Comparison of ENCODE assay signal across 9 cellular contexts in genomic region chr1:11073398-11073797, GRCh38. TPM values are rescaled to one million over a fixed set of nuclear protein-coding genes. Genes with fewer than 3 reads are reported as not detected.
DNase-seq lines count a peak whose midpoint lies in the region; ATAC-seq and TF ChIP-seq lines count a peak whose summit lies in the region.
"Not testable (repeated sequence)": the region's sequence is repeated elsewhere in the genome, so short reads cannot be mapped to it uniquely, and the experiment has no call there.
"Had no signal": no experiment of that assay in that cellular context is flagged by ENCODE, and none has a peak within 500 bp of the region (broad histone marks: within the 10 kb centered on the region; RNA-seq: fewer than 3 reads in every experiment).

No MANE protein-coding gene starts in this region.

- not testable (repeated sequence) for H4K20me1 ChIP-seq in OCI-LY7 (ENCODE audit: insufficient read depth, low read length)

- H3K4me3 Mint-ChIP-seq in activated CD8-positive, alpha-beta T cell treated with anti-CD3 and anti-CD28 coated beads for 36 hours; activated naive CD4-positive, alpha-beta T cell treated with anti-CD3 and anti-CD28 coated beads for 36 hours: not testable (repeated sequence)

- not testable (repeated sequence) for BruUV-seq in OCI-LY7 (replicated peaks; lab: Mats Ljungman, UMichigan)

- H3K4me1 ChIP-seq in OCI-LY7 (ENCODE audit: insufficient read depth, low read length, poor library complexity, severe bottlenecking) = peaks cover 19% of the 10 kb centered on the region

- H3K79me2 ChIP-seq in OCI-LY7 (ENCODE audit: insufficient read depth, low read depth, low read length) = not testable (repeated sequence)

- not testable (repeated sequence) for ATAC-seq in activated CD8-positive, alpha-beta T cell treated with anti-CD3 and anti-CD28 coated beads for 36 hours

- H3K9me3 ChIP-seq in OCI-LY7 (ENCODE audit: low read length) = not testable (repeated sequence)

- H3K27ac ChIP-seq in OCI-LY7 (ENCODE audit: low read depth, low read length, poor library complexity, severe bottlenecking) = peak overlapping the region; percentile 27

- H3K9me3 Mint-ChIP-seq in activated CD8-positive, alpha-beta T cell treated with anti-CD3 and anti-CD28 coated beads for 36 hours; activated naive CD4-positive, alpha-beta T cell treated with anti-CD3 and anti-CD28 coated beads for 36 hours: not testable (repeated sequence)

- CTCF ChIA-PET in GM10248 (lab: Yijun Ruan, JAX) = interaction anchor here (1.1 to 6.7 kb wide), 7 partner anchors 11 to 591 kb away, joined by 3 to 52 read pairs (median 4); partner anchors contain the start of genes FBXO6 and SRM
- CTCF ChIA-PET in OCI-LY7 (lab: Charles Lee; ENCODE audit: unreplicated experiment) = interaction anchor here (1.9 kb wide), 1 partner anchor 36 kb away, joined by 4 read pairs; no protein-coding TSS in a partner anchor
- CTCF ChIA-PET in activated CD8-positive, alpha-beta T cell treated with anti-CD3 and anti-CD28 coated beads for 36 hours (lab: Charles Lee) = interaction anchor here (1.0 to 4.8 kb wide), 3 partner anchors 12 to 39 kb away, joined by 3 to 31 read pairs (median 4); no protein-coding TSS in a partner anchor
- CTCF ChIA-PET in activated naive CD4-positive, alpha-beta T cell treated with anti-CD3 and anti-CD28 coated beads for 36 hours (lab: Charles Lee) = interaction anchor here (1.2 to 4.8 kb wide), 2 partner anchors 14 to 36 kb away, joined by 4 to 25 read pairs; no protein-coding TSS in a partner anchor

- H3K4me3 ChIP-seq in OCI-LY7 (ENCODE audit: low read depth, low read length, poor library complexity, severe bottlenecking) = not testable (repeated sequence)

- H3K27me3 Mint-ChIP-seq in activated CD8-positive, alpha-beta T cell treated with anti-CD3 and anti-CD28 coated beads for 36 hours; activated naive CD4-positive, alpha-beta T cell treated with anti-CD3 and anti-CD28 coated beads for 36 hours (ENCODE audit: low read depth): not testable (repeated sequence)

- DNase-seq in GM10248 (ENCODE audit: extremely low spot score) (peak; percentile 58), GM20000 (ENCODE audit: low spot score) (peak; percentile 52), posterior vena cava (ENCODE audit: low spot score) (peak; percentile 9)
- not testable (repeated sequence) for DNase-seq in OCI-LY7 (ENCODE audit: low spot score); activated CD8-positive, alpha-beta T cell treated with anti-CD3 and anti-CD28 coated beads for 36 hours
- DNase-seq in activated naive CD4-positive, alpha-beta T cell treated with anti-CD3 and anti-CD28 coated beads for 36 hours = peak; percentile 22

- TF ChIP-seq CTCF in GM10248 (IDR thresholded peaks at IDR 0.05; ENCODE audit: control extremely low read depth, extremely low read depth, low read depth, missing control alignments); GM20000 (IDR thresholded peaks at IDR 0.05; ENCODE audit: extremely low read depth, missing control alignments); OCI-LY7 (conservative IDR thresholded peaks at IDR 0.05; ENCODE audit: low read length); activated CD8-positive, alpha-beta T cell treated with anti-CD3 and anti-CD28 coated beads for 36 hours (IDR thresholded peaks at IDR 0.05): not testable (repeated sequence)

- H3K36me3 Mint-ChIP-seq in activated CD8-positive, alpha-beta T cell treated with anti-CD3 and anti-CD28 coated beads for 36 hours (ENCODE audit: low read depth) = peaks cover 57% of the 10 kb centered on the region
- peaks cover 45% of the 10 kb centered on the region for H3K36me3 Mint-ChIP-seq in activated naive CD4-positive, alpha-beta T cell treated with anti-CD3 and anti-CD28 coated beads for 36 hours (ENCODE audit: low read depth)

- H3K4me1 Mint-ChIP-seq in activated CD8-positive, alpha-beta T cell treated with anti-CD3 and anti-CD28 coated beads for 36 hours (ENCODE audit: low read depth) = peaks cover 19% of the 10 kb centered on the region
- not testable (repeated sequence) for H3K4me1 Mint-ChIP-seq in activated naive CD4-positive, alpha-beta T cell treated with anti-CD3 and anti-CD28 coated beads for 36 hours (ENCODE audit: low read depth)

- H3K27ac Mint-ChIP-seq in activated CD8-positive, alpha-beta T cell treated with anti-CD3 and anti-CD28 coated beads for 36 hours = peak overlapping the region; percentile 46
- not testable (repeated sequence) for H3K27ac Mint-ChIP-seq in activated naive CD4-positive, alpha-beta T cell treated with anti-CD3 and anti-CD28 coated beads for 36 hours

- H3K36me3 ChIP-seq in OCI-LY7 (ENCODE audit: insufficient read depth, low read length) = peaks cover 95% of the 10 kb centered on the region

- intact Hi-C loops in OCI-LY7 (cut with micrococcal nuclease; ENCODE audit: unreplicated experiment); activated naive CD4-positive, alpha-beta T cell treated with anti-CD3 and anti-CD28 coated beads for 36 hours (cut with micrococcal nuclease); posterior vena cava (cut with DNase I): not testable (repeated sequence)
- intact Hi-C loops in activated CD8-positive, alpha-beta T cell treated with anti-CD3 and anti-CD28 coated beads for 36 hours (cut with micrococcal nuclease) = loop anchor here (5.0 kb wide), 1 partner anchor 36 kb away; no protein-coding TSS in a partner anchor

- POLR2A ChIA-PET in GM10248 (lab: Yijun Ruan, JAX) = interaction anchor here (0.6 to 1.0 kb wide), 2 partner anchors 36 to 159 kb away, joined by 3 to 4 read pairs; no protein-coding TSS in a partner anchor
- POLR2A ChIA-PET in OCI-LY7 (lab: Charles Lee) = not testable (repeated sequence)
- POLR2A ChIA-PET in activated CD8-positive, alpha-beta T cell treated with anti-CD3 and anti-CD28 coated beads for 36 hours (lab: Charles Lee) = interaction anchor here (0.8 to 0.9 kb wide), 3 partner anchors 8 to 26 kb away, joined by 3 to 4 read pairs (median 3); partner anchors contain the start of gene EXOSC10

- H3K4me2 ChIP-seq in OCI-LY7 (ENCODE audit: low read length) = not testable (repeated sequence)

- H3K9me2 ChIP-seq in OCI-LY7 (ENCODE audit: insufficient read depth, low read length) = not testable (repeated sequence)

- H2AFZ ChIP-seq in OCI-LY7 (ENCODE audit: low read length) = not testable (repeated sequence)

RNA-seq across cellular contexts. Expression of gene SRM, which starts 13.6 kb away (rescaled TPM):
- 52.4 and 65.2 TPM in 2 replicates for total RNA-seq in OCI-LY7 (2014; rRNA removed; shearing (Covaris generic))
- total RNA-seq in OCI-LY7 (2022) = 185 and 208 TPM in 2 replicates
- 100 to 1,000 TPM; 240 TPM for total RNA-seq in activated CD8-positive, alpha-beta T cell treated with anti-CD3 and anti-CD28 coated beads for 36 hours
- 100 to 1,000 TPM; 207 to 222 TPM for total RNA-seq in activated naive CD4-positive, alpha-beta T cell treated with anti-CD3 and anti-CD28 coated beads for 36 hours
- total RNA-seq in posterior vena cava = 10 to 100 TPM; 74.2 to 76.6 TPM

RNA-seq across cellular contexts. Expression of gene EXOSC10, which starts 26.3 kb away (rescaled TPM):
- total RNA-seq in OCI-LY7 (2014; rRNA removed; shearing (Covaris generic)) = 75.1 and 117 TPM in 2 replicates
- total RNA-seq in OCI-LY7 (2022) (91.9 and 95.1 TPM in 2 replicates), posterior vena cava (10 to 100 TPM; 40.9 to 43.4 TPM)
- total RNA-seq in activated CD8-positive, alpha-beta T cell treated with anti-CD3 and anti-CD28 coated beads for 36 hours = 10 to 100 TPM; 66.6 to 69.8 TPM
- total RNA-seq in activated naive CD4-positive, alpha-beta T cell treated with anti-CD3 and anti-CD28 coated beads for 36 hours = 10 to 100 TPM; 57.9 to 59.3 TPM

RNA-seq across cellular contexts. Expression of gene MASP2, which starts 26.4 kb away (rescaled TPM):
- total RNA-seq in OCI-LY7 (2014; rRNA removed; shearing (Covaris generic)) = not detected in 2 replicates
- total RNA-seq in OCI-LY7 (2022) (0.38 and 0.55 TPM in 2 replicates), posterior vena cava (not detected)
- total RNA-seq in activated CD8-positive, alpha-beta T cell treated with anti-CD3 and anti-CD28 coated beads for 36 hours = not detected
- under 1 TPM; 0.17 to 0.31 TPM for total RNA-seq in activated naive CD4-positive, alpha-beta T cell treated with anti-CD3 and anti-CD28 coated beads for 36 hours
- total RNA-seq: B cell; CD4-positive, alpha-beta memory T cell; H4 had no signal
